In genomic region chr5:21680196-21680595, GRCh38 we compare ENCODE assay signal across 19 cellular contexts.
A peak's percentile ranks its signal among the peaks of the same experiment; 100 is the strongest.
DNase-seq lines count a peak whose midpoint lies in the region; ATAC-seq and TF ChIP-seq lines count a peak whose summit lies in the region.
"Had no signal": no experiment of that assay in that cellular context is flagged by ENCODE, and none has a peak within 500 bp of the region (broad histone marks: within the 10 kb centered on the region; RNA-seq: fewer than 3 reads in every experiment).

No MANE protein-coding gene starts in this region.

- no peak overlapping the region for H3K4me3 Mint-ChIP-seq in Caco-2 (ENCODE audit: unreplicated experiment)
- H3K4me3 Mint-ChIP-seq: activated T-cell treated with anti-CD3 and anti-CD28 coated beads, Interleukin-2, amount 50 U/mL, for 24 hours had no signal

- H4K20me1 ChIP-seq in fibroblast of lung (ENCODE audit: control insufficient read depth, extremely low read depth, insufficient read depth, low read length) (no peaks in the 10 kb centered on the region), Karpas-422 (ENCODE audit: insufficient read depth, low read depth, low read length) (no peaks in the 10 kb centered on the region)

- TF ChIP-seq CTCF in RWPE2 (IDR thresholded peaks at IDR 0.05; ENCODE audit: poor library complexity, severe bottlenecking), result no peak
- TF ChIP-seq CTCF in fibroblast of lung (conservative IDR thresholded peaks at IDR 0.05 in 1 of 2, IDR thresholded peaks at IDR 0.05 in 1 of 2; ENCODE audit: low read depth in 1 of 2, low read length in 2 of 2), result no peak
- no peak for TF ChIP-seq CTCF in Caco-2 (IDR thresholded peaks at IDR 0.05; ENCODE audit: insufficient read depth in 1 of 2, low read depth in 1 of 2, low read length in 1 of 2, severe bottlenecking in 1 of 2, unreplicated experiment in 1 of 2)

- no peaks in the 10 kb centered on the region for H3K4me1 Mint-ChIP-seq in Caco-2 (ENCODE audit: low read depth, unreplicated experiment)

- H3K9me2 ChIP-seq in Karpas-422 (replicated peaks; ENCODE audit: insufficient read depth, low read length), result no peaks in the 10 kb centered on the region

- H3K9me3 Mint-ChIP-seq in Caco-2 (ENCODE audit: unreplicated experiment), result no peaks in the 10 kb centered on the region
- H3K9me3 Mint-ChIP-seq: activated T-cell treated with anti-CD3 and anti-CD28 coated beads, Interleukin-2, amount 50 U/mL, for 24 hours had no signal

- no peaks in the 10 kb centered on the region for H3K27me3 Mint-ChIP-seq in Caco-2 (ENCODE audit: insufficient read depth, unreplicated experiment)
- H3K27me3 Mint-ChIP-seq: activated T-cell treated with anti-CD3 and anti-CD28 coated beads, Interleukin-2, amount 50 U/mL, for 24 hours had no signal

- H2AFZ ChIP-seq in fibroblast of lung (ENCODE audit: low read length) (no peak overlapping the region), Karpas-422 (ENCODE audit: low read length) (no peak overlapping the region)

- DNase-seq in H4 (ENCODE audit: low spot score) (peak; percentile 75), RWPE2 (ENCODE audit: low spot score) (no peak), fibroblast of lung (ENCODE audit: low read depth in 2 of 2) (peak; percentile 96), skeletal muscle cell (ENCODE audit: low read depth) (peak; percentile 82), Karpas-422 (no peak), GOT3 (lab: John Stamatoyannopoulos, UW) (no peak), Caco-2 (no peak)
- DNase-seq: activated CD4-positive, CD25-positive, alpha-beta regulatory T cell treated with anti-CD3 and anti-CD28 coated beads, Interleukin-2, amount 50 U/mL, for 72 hours; activated T-cell treated with anti-CD3 and anti-CD28 coated beads, Interleukin-2, amount 50 U/mL, for 24 hours; heart right ventricle; mesendoderm; NCI-H1048; NCI-H524 treated with DMSO at 0.1 percent for 48 hours; pancreas; stimulated activated CD4-positive, alpha-beta T cell treated with anti-CD3 and anti-CD28 coated beads, Interleukin-4, amount 100 ng/mL, for 4 hours; stomach had no signal

- no peaks in the 10 kb centered on the region for H3K79me2 ChIP-seq in fibroblast of lung (ENCODE audit: control insufficient read depth, insufficient read depth, low read length)
- H3K79me2 ChIP-seq in Karpas-422 (ENCODE audit: low read length), result no peaks in the 10 kb centered on the region

- ATAC-seq in RWPE2 (ENCODE audit: low read depth), result peak; percentile 99
- no peak for ATAC-seq in HG03097 (IDR thresholded peaks at IDR 0.05; ENCODE audit: low FRiP score, unreplicated experiment)
- ATAC-seq: body of pancreas, heart right ventricle had no signal

- intact Hi-C loops in Caco-2 (cut with micrococcal nuclease; ENCODE audit: unreplicated experiment), result no loop called here

- CTCF ChIA-PET in Caco-2 (lab: Charles Lee), result no interaction called here

- H3K4me3 ChIP-seq in RWPE2 (ENCODE audit: severe bottlenecking) (no peak overlapping the region), fibroblast of lung (replicated peaks in 1 of 4; ENCODE audit: control extremely low read depth in 1 of 4, insufficient read depth in 1 of 4, low read depth in 3 of 4, low read length in 4 of 4) (no peak overlapping the region), skeletal muscle cell (ENCODE audit: low read depth, low read length) (no peak overlapping the region), Karpas-422 (ENCODE audit: low read length) (no peak overlapping the region), Caco-2 (ENCODE audit: low read depth, low read length) (no peak overlapping the region)
- H3K4me3 ChIP-seq: body of pancreas, heart right ventricle, pancreas, SK-N-MC, stomach had no signal

- H3K4me2 ChIP-seq in fibroblast of lung (ENCODE audit: extremely low read depth, insufficient read depth, low read length) (no peak overlapping the region), Karpas-422 (ENCODE audit: low read depth, low read length, poor library complexity, severe bottlenecking) (no peak overlapping the region)

- no TSS peak for BruUV-seq in Caco-2 (replicated peaks; lab: Mats Ljungman, UMichigan)

- H3K27ac ChIP-seq in RWPE2 (ENCODE audit: poor library complexity, severe bottlenecking) (peak overlapping the region; percentile 2), fibroblast of lung (ENCODE audit: insufficient read depth, low read length) (no peak overlapping the region), Karpas-422 (ENCODE audit: low read length) (no peak overlapping the region)
- H3K27ac ChIP-seq: body of pancreas, heart right ventricle, pancreas, SK-N-MC, stomach had no signal

- no peak overlapping the region for H3K27ac Mint-ChIP-seq in Caco-2 (ENCODE audit: unreplicated experiment)
- H3K27ac Mint-ChIP-seq: activated T-cell treated with anti-CD3 and anti-CD28 coated beads, Interleukin-2, amount 50 U/mL, for 24 hours had no signal

- H3K9ac ChIP-seq in fibroblast of lung (ENCODE audit: insufficient read depth, low read length) (no peak overlapping the region), Karpas-422 (ENCODE audit: low read length) (no peak overlapping the region)

- POLR2A ChIA-PET in Caco-2 (lab: Charles Lee), result no interaction called here

- H3K9me3 ChIP-seq in RWPE2 (ENCODE audit: severe bottlenecking) (no peaks in the 10 kb centered on the region), fibroblast of lung (ENCODE audit: control insufficient read depth, insufficient read depth, low read depth, low read length) (no peaks in the 10 kb centered on the region), Karpas-422 (ENCODE audit: low read length) (no peaks in the 10 kb centered on the region), Caco-2 (no peaks in the 10 kb centered on the region)
- H3K9me3 ChIP-seq: body of pancreas, pancreas had no signal

- H3K36me3 Mint-ChIP-seq in Caco-2 (ENCODE audit: insufficient read depth, unreplicated experiment), result no peaks in the 10 kb centered on the region

- H3K27me3 ChIP-seq in RWPE2 (ENCODE audit: insufficient read depth, poor library complexity, severe bottlenecking), result no peaks in the 10 kb centered on the region
- no peaks in the 10 kb centered on the region for H3K27me3 ChIP-seq in fibroblast of lung (ENCODE audit: control insufficient read depth, insufficient read depth, low read length)
- no peaks in the 10 kb centered on the region for H3K27me3 ChIP-seq in Karpas-422 (ENCODE audit: low read length)
- H3K27me3 ChIP-seq in Caco-2 (replicated peaks; ENCODE audit: control insufficient read depth, insufficient read depth, low read length), result no peaks in the 10 kb centered on the region
- H3K27me3 ChIP-seq: body of pancreas, heart right ventricle, pancreas, stomach had no signal

- H3K36me3 ChIP-seq in RWPE2 (ENCODE audit: low read depth) (no peaks in the 10 kb centered on the region), fibroblast of lung (ENCODE audit: control insufficient read depth, insufficient read depth, low read length) (no peaks in the 10 kb centered on the region), Karpas-422 (ENCODE audit: insufficient read depth, low read length) (no peaks in the 10 kb centered on the region), Caco-2 (ENCODE audit: control insufficient read depth, insufficient read depth, low read length) (no peaks in the 10 kb centered on the region)
- H3K36me3 ChIP-seq: heart right ventricle, pancreas, stomach had no signal

- H3K4me1 ChIP-seq in RWPE2 (ENCODE audit: insufficient read depth, poor library complexity, severe bottlenecking), result peaks cover 8% of the 10 kb centered on the region
- H3K4me1 ChIP-seq in fibroblast of lung (ENCODE audit: control insufficient read depth, extremely low read depth, insufficient read depth, low read length), result no peaks in the 10 kb centered on the region
- H3K4me1 ChIP-seq in Karpas-422 (ENCODE audit: low read length), result no peaks in the 10 kb centered on the region
- H3K4me1 ChIP-seq in Caco-2, result peaks cover 7% of the 10 kb centered on the region
- H3K4me1 ChIP-seq: body of pancreas, heart right ventricle, pancreas, stomach had no signal

Comparison
In these comparisons a context has a peak if more than half of its experiments do, and no peak if none do; other contexts are left out.
1. DNase-seq: peak in H4 (single experiment), fibroblast of lung (2 of 2) and skeletal muscle cell (single experiment); none in RWPE2 (single experiment), Karpas-422 (single experiment), GOT3 (single experiment) and Caco-2 (0 of 2).